In genomic region chr12:126343352-126343751, GRCh38 we compare ENCODE assay signal across 37 cellular contexts.
"Had no signal": no experiment of that assay in that cellular context is flagged by ENCODE, and none has a peak within 500 bp of the region (broad histone marks: within the 10 kb centered on the region; RNA-seq: fewer than 3 reads in every experiment).

No MANE protein-coding gene starts in this region.

- H3K27ac ChIP-seq: ascending aorta, cardiac muscle cell, Peyer's patch, RWPE1, SJCRH30, VCaP had no signal

- DNase-seq: activated CD4-positive, alpha-beta memory T cell treated with anti-CD3 and anti-CD28 coated beads, Interleukin-2, amount 10 ng/mL, durations not matched to agents 7 days and 5 days; activated CD4-positive, alpha-beta T cell treated with anti-CD3 and anti-CD28 coated beads for 1 hour; activated CD4-positive, alpha-beta T cell treated with anti-CD3 and anti-CD28 coated beads for 48 hours; activated CD4-positive, CD25-positive, alpha-beta regulatory T cell; activated CD8-positive, alpha-beta memory T cell treated with anti-CD3 and anti-CD28 coated beads for 24 hours; activated CD8-positive, alpha-beta memory T cell treated with anti-CD3 and anti-CD28 coated beads, Interleukin-2, amount 10 ng/mL, durations not matched to agents 7 days and 5 days; activated CD8-positive, alpha-beta memory T cell treated with anti-CD3 and anti-CD28 coated beads, Interleukin-2, amount 50 U/mL, for 48 hours; activated effector memory CD4-positive, alpha-beta T cell treated with anti-CD3 and anti-CD28 coated beads, Interleukin-2, amount 50 U/mL, for 16 hours; activated naive CD4-positive, alpha-beta T cell; activated naive CD8-positive, alpha-beta T cell treated with anti-CD3 and anti-CD28 coated beads, Interleukin-2, amount 10 ng/mL, durations not matched to agents 7 days and 5 days; activated T-cell treated with anti-CD3 and anti-CD28 coated beads, Interleukin-2, amount 50 U/mL, for 72 hours; amygdala; Kasumi-1; KG1; MG63; NCI-H1048; NCI-H1105 treated with DMSO at 0.1 percent for 48 hours; NCI-H1436; NCI-H1694; NCI-H1930; NCI-H2081 treated with DMSO at 0.1 percent for 48 hours; NCI-H2171 treated with DMSO at 0.1 percent for 48 hours; NCI-H2227 treated with DMSO at 0.1 percent for 48 hours; NCI-H446; NCI-H524; NCI-H69; NCI-H82; Peyer's patch; SJCRH30; SW 1271; T-helper 1 cell; T-helper 2 cell; T-helper 9 cell had no signal

- H3K4me3 ChIP-seq: ascending aorta, cardiac muscle cell, MG63, Peyer's patch, SJCRH30 had no signal

- H3K36me3 ChIP-seq: ascending aorta, cardiac muscle cell, MG63, Peyer's patch, SJCRH30 had no signal

- H3K9me3 ChIP-seq: ascending aorta, MG63, SJCRH30 had no signal
